22 cellular contexts compared by ENCODE assay signal in the genomic region with DNA sequence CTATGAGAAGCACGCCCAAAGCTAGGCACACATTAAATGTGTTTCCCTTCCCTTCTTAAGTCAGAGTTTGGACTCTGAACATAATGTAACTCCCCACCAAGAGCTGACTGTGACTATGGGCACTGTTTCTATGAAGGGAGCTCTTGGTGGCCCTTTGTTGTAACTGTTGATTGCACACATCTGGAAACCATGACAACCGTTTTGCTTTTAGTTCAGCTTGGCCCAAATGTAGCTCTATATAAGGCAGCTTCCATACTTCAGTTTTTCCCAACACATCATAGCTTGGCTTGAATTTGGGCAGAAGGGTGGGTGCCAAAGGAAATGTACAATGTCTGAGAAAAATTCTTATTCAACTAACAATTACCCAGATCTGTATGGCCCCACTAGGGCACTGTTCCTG. TPM values are rescaled to one million over a fixed set of nuclear protein-coding genes. Genes with fewer than 3 reads are reported as not detected.
A peak's percentile ranks its signal among the peaks of the same experiment; 100 is the strongest.
DNase-seq lines count a peak whose midpoint lies in the region; ATAC-seq, FAIRE-seq and TF ChIP-seq lines count a peak whose summit lies in the region.
"Had no signal": no experiment of that assay in that cellular context is flagged by ENCODE, and none has a peak within 500 bp of the region (broad histone marks: within the 10 kb centered on the region; RNA-seq: fewer than 3 reads in every experiment).

No MANE protein-coding gene starts in this region.

- TF ChIP-seq CTCF in cardiac fibroblast (IDR thresholded peaks at IDR 0.05; ENCODE audit: low read depth, low read length) = no peak

- H3K9me3 Mint-ChIP-seq in activated T-cell treated with anti-CD3 and anti-CD28 coated beads, Interleukin-2, amount 50 U/mL, for 72 hours = no peaks in the 10 kb centered on the region

- FAIRE-seq in urothelium cell line (lab: Jason Lieb, UNC) = peak; percentile 77
- FAIRE-seq: H54 had no signal

- H3K27ac Mint-ChIP-seq in activated T-cell treated with anti-CD3 and anti-CD28 coated beads, Interleukin-2, amount 50 U/mL, for 72 hours = no peak overlapping the region
- H3K27ac Mint-ChIP-seq: B cell had no signal

- peak; percentile 56 for DNase-seq in DMS53 (lab: John Stamatoyannopoulos, UW)
- DNase-seq in DMS53 treated with DMSO at 0.1 percent for 48 hours (lab: John Stamatoyannopoulos, UW; ENCODE audit: unreplicated experiment) = no peak
- peak; percentile 5 to 62 for DNase-seq in cardiac fibroblast (ENCODE audit: low read depth in 2 of 2)
- DNase-seq in fibroblast of the conjunctiva (ENCODE audit: low read depth) = peak; percentile 26
- DNase-seq in urothelium cell line (ENCODE audit: low spot score) = no peak
- DNase-seq in activated T-cell treated with anti-CD3 and anti-CD28 coated beads, Interleukin-2, amount 50 U/mL, for 72 hours = no peak
- DNase-seq in NCI-H2029 treated with DMSO at 0.1 percent for 48 hours (lab: John Stamatoyannopoulos, UW) = no peak
- DNase-seq in NCI-H526 treated with DMSO at 0.1 percent for 48 hours (lab: John Stamatoyannopoulos, UW) = no peak
- DNase-seq: GDM1, IMR-90, Karpas-422, MG63, NCI-H1092, NCI-H1436 treated with DMSO at 0.1 percent for 48 hours, NCI-H2029, NCI-H446 treated with DMSO at 0.1 percent for 48 hours had no signal

- H3K4me3 Mint-ChIP-seq in activated T-cell treated with anti-CD3 and anti-CD28 coated beads, Interleukin-2, amount 50 U/mL, for 72 hours = no peak overlapping the region
- H3K4me3 Mint-ChIP-seq: B cell had no signal

- H3K4me3 ChIP-seq in cardiac fibroblast (replicated peaks in 1 of 2; ENCODE audit: low read depth in 2 of 2, low read length in 2 of 2) = no peak overlapping the region
- H3K4me3 ChIP-seq: MG63 had no signal

- H3K27me3 Mint-ChIP-seq in activated T-cell treated with anti-CD3 and anti-CD28 coated beads, Interleukin-2, amount 50 U/mL, for 72 hours (ENCODE audit: low read depth) = peaks cover 14% of the 10 kb centered on the region

- no peak for ATAC-seq in activated T-cell treated with anti-CD3 and anti-CD28 coated beads, Interleukin-2, amount 50 U/mL, for 72 hours (replicated peaks in 1 of 2)
- ATAC-seq: Panc1, Right ventricle myocardium inferior had no signal

- no peaks in the 10 kb centered on the region for H3K4me1 Mint-ChIP-seq in activated T-cell treated with anti-CD3 and anti-CD28 coated beads, Interleukin-2, amount 50 U/mL, for 72 hours (ENCODE audit: low read depth)
- H3K4me1 Mint-ChIP-seq: B cell had no signal

- H3K36me3 Mint-ChIP-seq in activated T-cell treated with anti-CD3 and anti-CD28 coated beads, Interleukin-2, amount 50 U/mL, for 72 hours (ENCODE audit: insufficient read depth in 2 of 2) = no peaks in the 10 kb centered on the region

RNA-seq across cellular contexts. Expression of a gene that starts 2.6 kb away (rescaled TPM):
- not detected for total RNA-seq in activated T-cell treated with anti-CD3 and anti-CD28 coated beads, Interleukin-2, amount 50 U/mL, for 72 hours
- total RNA-seq: B cell, Daoy, HT1080, IMR-90, Right ventricle myocardium inferior had no signal

RNA-seq across cellular contexts. Expression of a gene that starts 19.2 kb away (rescaled TPM):
- total RNA-seq in activated T-cell treated with anti-CD3 and anti-CD28 coated beads, Interleukin-2, amount 50 U/mL, for 72 hours = not detected
- total RNA-seq: B cell, Daoy, HT1080, IMR-90 had no signal

Comparison
In these comparisons a context has a peak if more than half of its experiments do, and no peak if none do; other contexts are left out.
1. DNase-seq: peak in DMS53 (single experiment), cardiac fibroblast (2 of 2) and fibroblast of the conjunctiva (single experiment); none in DMS53 treated with DMSO at 0.1 percent for 48 hours (single experiment), urothelium cell line (single experiment), activated T-cell treated with anti-CD3 and anti-CD28 coated beads, Interleukin-2, amount 50 U/mL, for 72 hours (0 of 2), NCI-H2029 treated with DMSO at 0.1 percent for 48 hours (single experiment) and NCI-H526 treated with DMSO at 0.1 percent for 48 hours (single experiment).